17 cellular contexts compared by ENCODE assay signal in the genomic region with DNA sequence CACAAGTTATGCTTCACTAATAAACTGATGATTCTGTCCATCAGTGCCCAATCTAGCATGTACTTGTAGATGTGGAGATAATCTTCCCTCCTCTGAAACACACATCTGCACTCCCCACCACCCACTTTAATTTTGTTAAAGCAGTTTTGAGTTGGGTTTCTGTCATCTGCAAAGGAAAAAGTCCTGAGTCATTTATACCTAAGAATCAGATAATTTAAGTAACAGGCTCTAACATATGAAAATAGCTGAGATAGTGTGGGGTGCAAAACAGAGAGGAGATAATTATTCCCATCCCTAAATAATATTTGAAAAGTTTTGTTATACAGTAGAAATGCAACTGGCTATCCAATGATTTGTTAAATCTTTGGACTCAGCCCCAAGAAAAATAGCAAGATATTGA.
DNase-seq lines count a peak whose midpoint lies in the region; ATAC-seq and TF ChIP-seq lines count a peak whose summit lies in the region.
"Had no signal": no experiment of that assay in that cellular context is flagged by ENCODE, and none has a peak within 500 bp of the region (broad histone marks: within the 10 kb centered on the region; RNA-seq: fewer than 3 reads in every experiment).

No MANE protein-coding gene starts in this region.

- intact Hi-C loops in dorsolateral prefrontal cortex (cut with DNase I), result no loop called here

- H3K9me2 ChIP-seq in SK-N-SH (no peaks in the 10 kb centered on the region), GM23248 (ENCODE audit: insufficient read depth) (no peaks in the 10 kb centered on the region)

- no peak for TF ChIP-seq RAD21 in SK-N-SH (IDR thresholded peaks at IDR 0.05; ENCODE audit: low read length)

- H3K79me2 ChIP-seq in SK-N-SH (ENCODE audit: insufficient read depth) (peaks cover 41% of the 10 kb centered on the region), GM23248 (ENCODE audit: insufficient read depth) (no peaks in the 10 kb centered on the region)

- H3F3A ChIP-seq in SK-N-SH (replicated peaks; ENCODE audit: insufficient read depth), result peaks cover 10% of the 10 kb centered on the region
- peaks cover 21% of the 10 kb centered on the region; the same call in 1 of the 2 replicates for H3F3A ChIP-seq in GM23248 (ENCODE audit: insufficient read depth)

- DNase-seq in SK-N-SH (no peak), GM23248 (no peak), adipocyte (ENCODE audit: low read depth) (no peak), DMS79 (lab: John Stamatoyannopoulos, UW) (no peak), dorsolateral prefrontal cortex (no peak)
- DNase-seq: C1 segment of cervical spinal cord; Calu3; CD4-positive, alpha-beta memory T cell; COR-L47; DMS53; DND-41; H9 had no signal

- H3K4me1 ChIP-seq in SK-N-SH (ENCODE audit: control insufficient read depth in 1 of 2, insufficient read depth in 2 of 2, low read depth in 1 of 2, low read length in 1 of 2), result peaks cover 0 to 16% of the 10 kb centered on the region in 2 experiments; a peak in 1 of 4 replicates
- H3K4me1 ChIP-seq in GM23248 (ENCODE audit: insufficient read depth), result peaks cover 25% of the 10 kb centered on the region
- H3K4me1 ChIP-seq in adipocyte (ENCODE audit: control insufficient read depth, insufficient read depth, low read length), result peaks cover 31% of the 10 kb centered on the region

- POLR2A ChIA-PET in SK-N-SH (lab: Yijun Ruan, JAX), result no interaction called here

- H3K27me3 ChIP-seq in SK-N-SH (ENCODE audit: insufficient read depth) (no peaks in the 10 kb centered on the region), GM23248 (replicated peaks; ENCODE audit: insufficient read depth) (no peaks in the 10 kb centered on the region), adipocyte (replicated peaks; ENCODE audit: control insufficient read depth, insufficient read depth, low read length) (no peaks in the 10 kb centered on the region), dorsolateral prefrontal cortex (no peaks in the 10 kb centered on the region)

- H3K9me3 ChIP-seq in SK-N-SH (no peaks in the 10 kb centered on the region), GM23248 (ENCODE audit: low read depth) (no peaks in the 10 kb centered on the region), adipocyte (ENCODE audit: control insufficient read depth, low read length) (peaks cover 6% of the 10 kb centered on the region)

- H3K36me3 ChIP-seq in SK-N-SH (replicated peaks in 1 of 2; ENCODE audit: control insufficient read depth in 1 of 2, insufficient read depth in 2 of 2, low read length in 1 of 2) (peaks cover 0 to 18% of the 10 kb centered on the region in 2 experiments), GM23248 (ENCODE audit: low read depth) (no peaks in the 10 kb centered on the region), adipocyte (ENCODE audit: control insufficient read depth, insufficient read depth, low read length, severe bottlenecking) (no peaks in the 10 kb centered on the region)

- H3K4me3 ChIP-seq in SK-N-SH (ENCODE audit: low read depth in 2 of 2, low read length in 1 of 2), result no peak overlapping the region
- no peak overlapping the region for H3K4me3 ChIP-seq in GM23248
- peak overlapping the region; percentile 64 for H3K4me3 ChIP-seq in adipocyte (ENCODE audit: low read length)
- no peak overlapping the region for H3K4me3 ChIP-seq in dorsolateral prefrontal cortex
- H3K4me3 ChIP-seq: GM12878, GM23338 had no signal

- in situ Hi-C loops in GM23248 (cut with MboI), result loop anchor here (10.0 kb wide), 1 partner anchor 57 kb away; no protein-coding TSS in a partner anchor

- TF ChIP-seq CTCF in SK-N-SH (IDR thresholded peaks at IDR 0.05), result no peak
- no peak for TF ChIP-seq CTCF in dorsolateral prefrontal cortex (IDR thresholded peaks at IDR 0.05 in 54 of 56, conservative IDR thresholded peaks at IDR 0.05 in 2 of 56; ENCODE audit: low read depth in 1 of 56, partially characterized antibody in 56 of 56)

- H2AFZ ChIP-seq in SK-N-SH (ENCODE audit: low read depth) (no peak overlapping the region), GM23248 (peak overlapping the region; percentile 56; the same call in 1 of the 2 replicates)
- H2AFZ ChIP-seq: GM23338 had no signal

- TF ChIP-seq EP300 in SK-N-SH (IDR thresholded peaks at IDR 0.05; ENCODE audit: borderline replicate concordance in 1 of 2, low read depth in 1 of 2, low read length in 1 of 2), result no peak

- H3K27ac ChIP-seq in SK-N-SH (ENCODE audit: low read depth in 2 of 2, low read length in 1 of 2) (no peak overlapping the region; a peak in 1 of 4 replicates), GM23248 (no peak overlapping the region), dorsolateral prefrontal cortex (no peak overlapping the region)
- H3K27ac ChIP-seq: 22Rv1 had no signal

- CTCF ChIA-PET in SK-N-SH (lab: Yijun Ruan, JAX), result interaction anchor here (0.7 to 4.2 kb wide), 5 partner anchors 13 to 94 kb away, joined by 3 to 16 read pairs (median 3); no protein-coding TSS in a partner anchor

- no peak for ATAC-seq in SK-N-SH treated with all-trans-retinoic acid at 6 μM for 48 hours
- ATAC-seq: GM12878, GM23338, HCT116 had no signal

- H3K4me2 ChIP-seq in SK-N-SH (0 out of 2 replicates have a peak overlapping the region, but pooled peaks have one; percentile 21), GM23248 (ENCODE audit: unreplicated experiment) (peak overlapping the region; percentile 66)
- H3K4me2 ChIP-seq: GM23338 had no signal

- H4K20me1 ChIP-seq in SK-N-SH (ENCODE audit: insufficient read depth) (no peaks in the 10 kb centered on the region), GM23248 (ENCODE audit: insufficient read depth) (no peaks in the 10 kb centered on the region)

- H3K9ac ChIP-seq in SK-N-SH (no peak overlapping the region), GM23248 (no peak overlapping the region), adipocyte (ENCODE audit: low read length) (no peak overlapping the region)

TF ChIP-seq in SK-N-SH, 30 proteins besides CTCF, POLR2A, EP300 and RAD21 (continues in another document):
- TF ChIP-seq, protein P1, sequence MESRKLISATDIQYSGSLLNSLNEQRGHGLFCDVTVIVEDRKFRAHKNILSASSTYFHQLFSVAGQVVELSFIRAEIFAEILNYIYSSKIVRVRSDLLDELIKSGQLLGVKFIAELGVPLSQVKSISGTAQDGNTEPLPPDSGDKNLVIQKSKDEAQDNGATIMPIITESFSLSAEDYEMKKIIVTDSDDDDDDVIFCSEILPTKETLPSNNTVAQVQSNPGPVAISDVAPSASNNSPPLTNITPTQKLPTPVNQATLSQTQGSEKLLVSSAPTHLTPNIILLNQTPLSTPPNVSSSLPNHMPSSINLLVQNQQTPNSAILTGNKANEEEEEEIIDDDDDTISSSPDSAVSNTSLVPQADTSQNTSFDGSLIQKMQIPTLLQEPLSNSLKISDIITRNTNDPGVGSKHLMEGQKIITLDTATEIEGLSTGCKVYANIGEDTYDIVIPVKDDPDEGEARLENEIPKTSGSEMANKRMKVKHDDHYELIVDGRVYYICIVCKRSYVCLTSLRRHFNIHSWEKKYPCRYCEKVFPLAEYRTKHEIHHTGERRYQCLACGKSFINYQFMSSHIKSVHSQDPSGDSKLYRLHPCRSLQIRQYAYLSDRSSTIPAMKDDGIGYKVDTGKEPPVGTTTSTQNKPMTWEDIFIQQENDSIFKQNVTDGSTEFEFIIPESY (IDR thresholded peaks at IDR 0.05; ENCODE audit: borderline replicate concordance, low read depth), result no peak
- TF ChIP-seq CHD2 (IDR thresholded peaks at IDR 0.05; ENCODE audit: low read length, partially characterized antibody) (no peak), RCOR1 (IDR thresholded peaks at IDR 0.05; ENCODE audit: low read length) (no peak), FOXJ3 (CRISPR knock-in tag; IDR thresholded peaks at IDR 0.05) (no peak)
- TF ChIP-seq, protein P2, sequence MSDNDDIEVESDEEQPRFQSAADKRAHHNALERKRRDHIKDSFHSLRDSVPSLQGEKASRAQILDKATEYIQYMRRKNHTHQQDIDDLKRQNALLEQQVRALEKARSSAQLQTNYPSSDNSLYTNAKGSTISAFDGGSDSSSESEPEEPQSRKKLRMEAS (IDR thresholded peaks at IDR 0.05; ENCODE audit: low read depth), result no peak

TF ChIP-seq in SK-N-SH treated with all-trans-retinoic acid at 6 μM for 48 hours, 23 proteins besides CTCF, POLR2A, EP300 and RAD21:
- TF ChIP-seq, protein P3, sequence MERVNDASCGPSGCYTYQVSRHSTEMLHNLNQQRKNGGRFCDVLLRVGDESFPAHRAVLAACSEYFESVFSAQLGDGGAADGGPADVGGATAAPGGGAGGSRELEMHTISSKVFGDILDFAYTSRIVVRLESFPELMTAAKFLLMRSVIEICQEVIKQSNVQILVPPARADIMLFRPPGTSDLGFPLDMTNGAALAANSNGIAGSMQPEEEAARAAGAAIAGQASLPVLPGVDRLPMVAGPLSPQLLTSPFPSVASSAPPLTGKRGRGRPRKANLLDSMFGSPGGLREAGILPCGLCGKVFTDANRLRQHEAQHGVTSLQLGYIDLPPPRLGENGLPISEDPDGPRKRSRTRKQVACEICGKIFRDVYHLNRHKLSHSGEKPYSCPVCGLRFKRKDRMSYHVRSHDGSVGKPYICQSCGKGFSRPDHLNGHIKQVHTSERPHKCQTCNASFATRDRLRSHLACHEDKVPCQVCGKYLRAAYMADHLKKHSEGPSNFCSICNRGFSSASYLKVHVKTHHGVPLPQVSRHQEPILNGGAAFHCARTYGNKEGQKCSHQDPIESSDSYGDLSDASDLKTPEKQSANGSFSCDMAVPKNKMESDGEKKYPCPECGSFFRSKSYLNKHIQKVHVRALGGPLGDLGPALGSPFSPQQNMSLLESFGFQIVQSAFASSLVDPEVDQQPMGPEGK (CRISPR knock-in tag; IDR thresholded peaks at IDR 0.05; ENCODE audit: borderline replicate concordance), result no peak
- TF ChIP-seq TOX (CRISPR knock-in tag; IDR thresholded peaks at IDR 0.05; ENCODE audit: borderline replicate concordance), result no peak
- TF ChIP-seq SNAI2 (CRISPR knock-in tag; IDR thresholded peaks at IDR 0.05), result no peak
- no peak for TF ChIP-seq OSR1 (CRISPR knock-in tag; IDR thresholded peaks at IDR 0.05)
- TF ChIP-seq CSDC2 (CRISPR knock-in tag; IDR thresholded peaks at IDR 0.05), result no peak
TF ChIP-seq in SK-N-SH treated with all-trans-retinoic acid at 6 μM for 48 hours: peak in this region for 0.
